ENCODE assay signal across 8 cellular contexts in genomic region chr16:49855280-49855821, GRCh38. TPM values are rescaled to one million over a fixed set of nuclear protein-coding genes. Genes with fewer than 3 reads are reported as not detected.
DNase-seq lines count a peak whose midpoint lies in the region; ATAC-seq and TF ChIP-seq lines count a peak whose summit lies in the region.

No MANE protein-coding gene starts in this region.

- H3K27me3 ChIP-seq in CD4-positive, alpha-beta T cell (ENCODE audit: control insufficient read depth, insufficient read depth, low read length): peaks cover 56% of the 10 kb centered on the region
- no peaks in the 10 kb centered on the region for H3K27me3 ChIP-seq in parathyroid adenoma (ENCODE audit: control insufficient read depth, insufficient read depth, low read length)

- H3K4me1 Mint-ChIP-seq in CD4-positive, alpha-beta T cell (ENCODE audit: low read depth): peaks cover 13% of the 10 kb centered on the region

- H3K27me3 Mint-ChIP-seq in CD4-positive, alpha-beta T cell: peaks cover 53% of the 10 kb centered on the region

- H3K79me2 ChIP-seq in parathyroid adenoma: no peaks in the 10 kb centered on the region

- peak; percentile 38 to 72 (median 52) for DNase-seq in CD4-positive, alpha-beta T cell
- DNase-seq in Jurkat, Clone E6-1 (ENCODE audit: low read depth, low spot score): peak; percentile 28
- peak; percentile 35 for DNase-seq in SKM-1 (lab: John Stamatoyannopoulos, UW; ENCODE audit: unreplicated experiment)
- peak; percentile 89 for DNase-seq in cardiac septum (ENCODE audit: low spot score)
- DNase-seq in KG1 (lab: John Stamatoyannopoulos, UW): no peak

- H3K36me3 Mint-ChIP-seq in CD4-positive, alpha-beta T cell (ENCODE audit: low read depth): no peaks in the 10 kb centered on the region

- WGBS in adipose tissue, 3 donors: 0 to 1% (median 0%) methylated on average over 20 to 56 of the region's 75 CpGs

- H2AFZ ChIP-seq in parathyroid adenoma: peak overlapping the region; percentile 95

- TF ChIP-seq CTCF in CD4-positive, alpha-beta T cell (IDR thresholded peaks at IDR 0.05): no peak
- TF ChIP-seq CTCF in parathyroid adenoma (IDR thresholded peaks at IDR 0.05): no peak

- H3K4me2 ChIP-seq in parathyroid adenoma (ENCODE audit: low read length): peak overlapping the region; percentile 67

- H3K4me3 ChIP-seq in Jurkat, Clone E6-1 (ENCODE audit: low read length): peak overlapping the region; percentile 38
- peak overlapping the region; percentile 65 for H3K4me3 ChIP-seq in parathyroid adenoma (ENCODE audit: low read depth, low read length)

- H3K9me3 ChIP-seq in CD4-positive, alpha-beta T cell (ENCODE audit: control insufficient read depth, low read length): no peaks in the 10 kb centered on the region
- H3K9me3 ChIP-seq in parathyroid adenoma (ENCODE audit: control insufficient read depth, low read length): no peaks in the 10 kb centered on the region

- no peak overlapping the region for H3K27ac Mint-ChIP-seq in CD4-positive, alpha-beta T cell

- H3K36me3 ChIP-seq in parathyroid adenoma (ENCODE audit: control insufficient read depth, insufficient read depth, low read length): no peaks in the 10 kb centered on the region

- CTCF ChIA-PET in CD4-positive, alpha-beta T cell (lab: Charles Lee): no interaction called here

- H3K27ac ChIP-seq in CD4-positive, alpha-beta T cell (ENCODE audit: low read depth, low read length): no peak overlapping the region
- H3K27ac ChIP-seq in adipose tissue (ENCODE audit: low read depth, low read length) (peak overlapping the region; percentile 62), parathyroid adenoma (peak overlapping the region; percentile 83)

- H3K4me1 ChIP-seq in parathyroid adenoma: peaks cover 3% of the 10 kb centered on the region

- peak; percentile 62 for ATAC-seq in CD4-positive, alpha-beta T cell (ENCODE audit: poor library complexity)
- ATAC-seq in GM21515 (IDR thresholded peaks at IDR 0.05; ENCODE audit: unreplicated experiment): peak; percentile 72

- peak overlapping the region; percentile 30 for H3K4me3 Mint-ChIP-seq in CD4-positive, alpha-beta T cell

- POLR2A ChIA-PET in CD4-positive, alpha-beta T cell (lab: Charles Lee): no interaction called here

- no peaks in the 10 kb centered on the region for H3K9me3 Mint-ChIP-seq in CD4-positive, alpha-beta T cell

- intact Hi-C loops in CD4-positive, alpha-beta T cell (cut with DNase I, micrococcal nuclease): loop anchor here in 1 of 2 experiments (10.0 kb wide), 4 partner anchors 209 to 1611 kb away; partner anchors contain the start of genes ABCC11, HEATR3 and LONP2
- intact Hi-C loops in cardiac septum (cut with DNase I): loop anchor here (2.0 to 5.0 kb wide), 4 partner anchors 21 to 363 kb away; no protein-coding TSS in a partner anchor

- peak overlapping the region; percentile 57 for H3K9ac ChIP-seq in parathyroid adenoma

RNA-seq across cellular contexts. Expression of gene ZNF423, which starts 0.6 kb away (rescaled TPM):
- not detected for total RNA-seq in CD4-positive, alpha-beta T cell
- not detected for polyA plus RNA-seq in Jurkat, Clone E6-1 (2012; ENCODE audit: insufficient read depth, insufficient read length)
- polyA plus RNA-seq in adipose tissue: 10 to 100 TPM in 1 of 3 donors, 1 to 10 TPM in 2; 1.9 to 15.4 (median 8.7) TPM
- total RNA-seq in cardiac septum: 8.6 TPM
